In genomic region chr7:124399941-124400340, GRCh38 we compare ENCODE assay signal across 24 cellular contexts.
DNase-seq lines count a peak whose midpoint lies in the region; ATAC-seq and TF ChIP-seq lines count a peak whose summit lies in the region.
"Had no signal": no experiment of that assay in that cellular context is flagged by ENCODE, and none has a peak within 500 bp of the region (broad histone marks: within the 10 kb centered on the region; RNA-seq: fewer than 3 reads in every experiment).

No MANE protein-coding gene starts in this region.

- H3K27ac ChIP-seq in mammary epithelial cell (ENCODE audit: insufficient read depth, low read depth, low read length) (no peak overlapping the region), foreskin keratinocyte (no peak overlapping the region)
- H3K27ac ChIP-seq: BLaER1 treated with 17β-estradiol and CSF1 and Interleukin-3, amounts not matched to agents 10 nM and 100 nM; gastrocnemius medialis had no signal

- H3K9ac ChIP-seq in mammary epithelial cell (ENCODE audit: insufficient read depth, low read length), result no peak overlapping the region
- H3K9ac ChIP-seq: BLaER1 treated with 17β-estradiol and CSF1 and Interleukin-3, amounts not matched to agents 10 nM and 100 nM had no signal

- H3K4me1 Mint-ChIP-seq in MCF 10A (ENCODE audit: insufficient read depth, unreplicated experiment), result peaks cover 10% of the 10 kb centered on the region
- H3K4me1 Mint-ChIP-seq: naive B cell had no signal

- no peak for TF ChIP-seq CTCF in MCF 10A (IDR thresholded peaks at IDR 0.05; ENCODE audit: unreplicated experiment)
- TF ChIP-seq CTCF in mammary epithelial cell (conservative IDR thresholded peaks at IDR 0.05 in 1 of 2, IDR thresholded peaks at IDR 0.05 in 1 of 2; ENCODE audit: extremely low read depth in 1 of 2, insufficient read depth in 1 of 2, low read depth in 1 of 2, low read length in 2 of 2), result no peak
- no peak for TF ChIP-seq CTCF in foreskin keratinocyte (conservative IDR thresholded peaks at IDR 0.05)

- 71% methylated on average over 1 of the region's 1 CpG for whole genome bisulfite sequencing in mammary epithelial cell (ENCODE audit: low coverage, missing lambda C conversion rate)

- H3K9me3 ChIP-seq in mammary epithelial cell (replicated peaks; ENCODE audit: insufficient read depth, low read length), result no peaks in the 10 kb centered on the region
- H3K9me3 ChIP-seq: BLaER1 treated with 17β-estradiol and CSF1 and Interleukin-3, amounts not matched to agents 10 nM and 100 nM; gastrocnemius medialis; HAP-1 had no signal

- in situ Hi-C loops in mammary epithelial cell (cut with MboI; ENCODE audit: low sequenced_read_pairs in 2 of 2), result no loop called here

- no peaks in the 10 kb centered on the region for H3K79me2 ChIP-seq in mammary epithelial cell (ENCODE audit: insufficient read depth, low read length)

- H4K20me1 ChIP-seq in mammary epithelial cell (ENCODE audit: insufficient read depth, low read length), result no peaks in the 10 kb centered on the region
- H4K20me1 ChIP-seq: BLaER1 treated with 17β-estradiol and CSF1 and Interleukin-3, amounts not matched to agents 10 nM and 100 nM had no signal

- dilution Hi-C loops in mammary epithelial cell (cut with HindIII; ENCODE audit: low sequenced_read_pairs), result no loop called here

- H3K27me3 Mint-ChIP-seq in MCF 10A (ENCODE audit: insufficient read depth, unreplicated experiment), result no peaks in the 10 kb centered on the region
- H3K27me3 Mint-ChIP-seq: naive B cell had no signal

- peaks cover 7% of the 10 kb centered on the region for H3K9me3 Mint-ChIP-seq in MCF 10A (ENCODE audit: unreplicated experiment)

- H3K27me3 ChIP-seq in mammary epithelial cell (ENCODE audit: insufficient read depth, low read length) (no peaks in the 10 kb centered on the region), foreskin keratinocyte (no peaks in the 10 kb centered on the region)
- H3K27me3 ChIP-seq: BLaER1 treated with 17β-estradiol and CSF1 and Interleukin-3, amounts not matched to agents 10 nM and 100 nM; gastrocnemius medialis had no signal

- no peaks in the 10 kb centered on the region for H3K4me1 ChIP-seq in mammary epithelial cell (ENCODE audit: insufficient read depth, low read length)
- no peaks in the 10 kb centered on the region for H3K4me1 ChIP-seq in foreskin keratinocyte
- H3K4me1 ChIP-seq: BLaER1 treated with 17β-estradiol and CSF1 and Interleukin-3, amounts not matched to agents 10 nM and 100 nM; gastrocnemius medialis; HAP-1 had no signal

- BruUV-seq in MCF 10A (replicated peaks; lab: Mats Ljungman, UMichigan) (no TSS peak), mammary epithelial cell (replicated peaks; lab: Mats Ljungman, UMichigan) (no TSS peak)

- no peak overlapping the region for H2AFZ ChIP-seq in mammary epithelial cell (ENCODE audit: low read depth, low read length)

- no peaks in the 10 kb centered on the region for H3K36me3 Mint-ChIP-seq in MCF 10A (ENCODE audit: insufficient read depth, unreplicated experiment)
- H3K36me3 Mint-ChIP-seq: naive B cell had no signal

- POLR2A ChIA-PET in MCF 10A (lab: Yijun Ruan, JAX), result no interaction called here

- no peaks in the 10 kb centered on the region for H3K36me3 ChIP-seq in mammary epithelial cell (ENCODE audit: insufficient read depth, low read length)
- H3K36me3 ChIP-seq: BLaER1 treated with 17β-estradiol and CSF1 and Interleukin-3, amounts not matched to agents 10 nM and 100 nM; gastrocnemius medialis; HAP-1 had no signal

- H3K4me3 ChIP-seq in mammary epithelial cell (replicated peaks in 1 of 3; ENCODE audit: insufficient read depth in 1 of 3, low read depth in 2 of 3, low read length in 3 of 3), result no peak overlapping the region
- H3K4me3 ChIP-seq: BLaER1 treated with 17β-estradiol and CSF1 and Interleukin-3, amounts not matched to agents 10 nM and 100 nM; gastrocnemius medialis; HAP-1 had no signal

- no peak overlapping the region for H3K4me2 ChIP-seq in mammary epithelial cell (ENCODE audit: insufficient read depth, low read depth, low read length)
- H3K4me2 ChIP-seq: BLaER1 treated with 17β-estradiol and CSF1 and Interleukin-3, amounts not matched to agents 10 nM and 100 nM had no signal

- ATAC-seq in HG02588 (IDR thresholded peaks at IDR 0.05; ENCODE audit: unreplicated experiment) (peak; percentile 70), foreskin keratinocyte (peak; percentile 71)
- ATAC-seq: gastrocnemius medialis, right cardiac atrium, Right ventricle myocardium inferior had no signal

- no peak overlapping the region for H3K4me3 Mint-ChIP-seq in MCF 10A (ENCODE audit: unreplicated experiment)
- H3K4me3 Mint-ChIP-seq: naive B cell had no signal

- CTCF ChIA-PET in MCF 10A (lab: Yijun Ruan, JAX), result interaction anchor here (0.6 kb wide), 1 partner anchor 9 kb away, joined by 3 read pairs; no protein-coding TSS in a partner anchor
- CTCF ChIA-PET in mammary epithelial cell (lab: Charles Lee; ENCODE audit: low non-redundant PET), result no interaction called here

- intact Hi-C loops in MCF 10A (cut with micrococcal nuclease) (no loop called here), mammary epithelial cell (cut with micrococcal nuclease) (no loop called here)

- no peak overlapping the region for H3K27ac Mint-ChIP-seq in MCF 10A (ENCODE audit: low read depth, unreplicated experiment)
- H3K27ac Mint-ChIP-seq: naive B cell had no signal

- DNase-seq in MCF 10A (ENCODE audit: unreplicated experiment) (peak; percentile 16), mammary epithelial cell (no peak), NAMALWA (ENCODE audit: low spot score) (peak; percentile 8), foreskin keratinocyte (peak; percentile 21 to 30), amniotic stem cell (lab: John Stamatoyannopoulos, UW) (no peak), NCI-H82 treated with DMSO at 0.1 percent for 48 hours (lab: John Stamatoyannopoulos, UW; ENCODE audit: unreplicated experiment) (no peak), NCI-H1092 (lab: John Stamatoyannopoulos, UW) (no peak)
- DNase-seq: activated CD4-positive, alpha-beta T cell treated with anti-CD3 and anti-CD28 coated beads, Interleukin-2, amount 50 U/mL, for 48 hours; activated naive CD4-positive, alpha-beta T cell treated with Interleukin-2 at 50 U/mL for 16 hours; activated T-cell treated with anti-CD3 and anti-CD28 coated beads, Interleukin-2, amount 50 U/mL, for 1 hour; aorta; central memory CD4-positive, alpha-beta T cell; erythroblast; gastrocnemius medialis; GDM1; mesenchymal stem cell; naive B cell; NCI-H146; NCI-H345; right cardiac atrium had no signal

Comparison
In these comparisons a context has a peak if more than half of its experiments do, and no peak if none do; other contexts are left out.
1. DNase-seq: peak in MCF 10A (single experiment), NAMALWA (single experiment) and foreskin keratinocyte (2 of 2); none in mammary epithelial cell (single experiment), amniotic stem cell (single experiment), NCI-H82 treated with DMSO at 0.1 percent for 48 hours (single experiment) and NCI-H1092 (single experiment).